Comparison of ENCODE assay signal across 1 cellular context in the genomic region with DNA sequence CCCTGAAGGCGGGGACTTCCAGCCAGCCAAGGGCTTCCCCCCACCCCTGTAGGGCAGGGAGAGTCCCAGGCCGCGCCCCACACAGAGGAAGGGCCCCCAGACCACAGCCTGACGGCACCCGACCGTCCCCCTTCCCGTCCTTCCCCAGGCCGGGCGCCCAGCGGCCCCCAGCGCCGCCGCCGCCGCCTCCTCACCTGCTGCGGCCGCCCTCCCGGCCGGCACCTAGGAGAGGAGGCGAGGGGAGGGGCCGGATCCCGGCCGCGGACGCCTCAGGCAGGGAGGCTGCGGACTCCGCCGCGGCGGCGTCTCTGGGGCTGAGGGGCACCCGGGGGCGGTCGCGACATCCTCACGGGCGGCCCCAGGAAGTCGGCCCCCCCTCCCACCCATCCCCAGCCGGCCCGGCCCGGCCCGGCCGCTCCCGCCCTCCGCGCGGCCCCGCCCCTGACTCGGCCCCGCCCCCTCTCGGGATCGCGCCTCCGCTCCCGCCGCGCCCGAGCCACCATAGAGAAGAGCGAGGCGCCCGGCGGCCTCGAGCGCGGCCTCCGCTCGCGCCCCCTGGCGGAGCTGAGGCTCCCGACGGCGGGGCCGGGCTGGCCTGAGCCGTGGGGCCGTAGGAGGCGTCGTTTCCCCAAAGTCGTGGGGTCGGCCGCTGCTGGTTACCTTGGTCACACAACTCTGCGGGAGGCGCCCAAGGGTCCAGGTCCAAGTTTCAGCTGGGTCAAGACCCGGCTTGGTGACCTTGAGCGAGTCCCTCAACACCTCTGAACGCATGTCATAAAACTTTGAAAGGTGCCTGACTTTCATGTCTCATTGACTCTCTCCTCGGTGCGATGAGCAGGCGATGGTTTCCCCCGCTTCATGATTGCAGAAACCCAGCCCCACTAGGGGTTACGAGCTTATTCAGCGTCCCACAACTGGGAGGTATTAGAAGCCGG.
TF ChIP-seq lines count a peak whose summit lies in the region.

No MANE protein-coding gene starts in this region.

TF ChIP-seq in HepG2, 621 proteins besides CTCF, POLR2A, EP300 and RAD21 (continues in another document):
- TF ChIP-seq KLF12 (CRISPR knock-in tag; IDR thresholded peaks at IDR 0.05; ENCODE audit: borderline replicate concordance): peak; percentile 65; the same call in 1 of the 2 replicates
- TF ChIP-seq, protein P1, sequence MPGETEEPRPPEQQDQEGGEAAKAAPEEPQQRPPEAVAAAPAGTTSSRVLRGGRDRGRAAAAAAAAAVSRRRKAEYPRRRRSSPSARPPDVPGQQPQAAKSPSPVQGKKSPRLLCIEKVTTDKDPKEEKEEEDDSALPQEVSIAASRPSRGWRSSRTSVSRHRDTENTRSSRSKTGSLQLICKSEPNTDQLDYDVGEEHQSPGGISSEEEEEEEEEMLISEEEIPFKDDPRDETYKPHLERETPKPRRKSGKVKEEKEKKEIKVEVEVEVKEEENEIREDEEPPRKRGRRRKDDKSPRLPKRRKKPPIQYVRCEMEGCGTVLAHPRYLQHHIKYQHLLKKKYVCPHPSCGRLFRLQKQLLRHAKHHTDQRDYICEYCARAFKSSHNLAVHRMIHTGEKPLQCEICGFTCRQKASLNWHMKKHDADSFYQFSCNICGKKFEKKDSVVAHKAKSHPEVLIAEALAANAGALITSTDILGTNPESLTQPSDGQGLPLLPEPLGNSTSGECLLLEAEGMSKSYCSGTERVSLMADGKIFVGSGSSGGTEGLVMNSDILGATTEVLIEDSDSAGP (CRISPR knock-in tag; IDR thresholded peaks at IDR 0.05; ENCODE audit: borderline replicate concordance): peak; percentile 30
- TF ChIP-seq, protein P2, sequence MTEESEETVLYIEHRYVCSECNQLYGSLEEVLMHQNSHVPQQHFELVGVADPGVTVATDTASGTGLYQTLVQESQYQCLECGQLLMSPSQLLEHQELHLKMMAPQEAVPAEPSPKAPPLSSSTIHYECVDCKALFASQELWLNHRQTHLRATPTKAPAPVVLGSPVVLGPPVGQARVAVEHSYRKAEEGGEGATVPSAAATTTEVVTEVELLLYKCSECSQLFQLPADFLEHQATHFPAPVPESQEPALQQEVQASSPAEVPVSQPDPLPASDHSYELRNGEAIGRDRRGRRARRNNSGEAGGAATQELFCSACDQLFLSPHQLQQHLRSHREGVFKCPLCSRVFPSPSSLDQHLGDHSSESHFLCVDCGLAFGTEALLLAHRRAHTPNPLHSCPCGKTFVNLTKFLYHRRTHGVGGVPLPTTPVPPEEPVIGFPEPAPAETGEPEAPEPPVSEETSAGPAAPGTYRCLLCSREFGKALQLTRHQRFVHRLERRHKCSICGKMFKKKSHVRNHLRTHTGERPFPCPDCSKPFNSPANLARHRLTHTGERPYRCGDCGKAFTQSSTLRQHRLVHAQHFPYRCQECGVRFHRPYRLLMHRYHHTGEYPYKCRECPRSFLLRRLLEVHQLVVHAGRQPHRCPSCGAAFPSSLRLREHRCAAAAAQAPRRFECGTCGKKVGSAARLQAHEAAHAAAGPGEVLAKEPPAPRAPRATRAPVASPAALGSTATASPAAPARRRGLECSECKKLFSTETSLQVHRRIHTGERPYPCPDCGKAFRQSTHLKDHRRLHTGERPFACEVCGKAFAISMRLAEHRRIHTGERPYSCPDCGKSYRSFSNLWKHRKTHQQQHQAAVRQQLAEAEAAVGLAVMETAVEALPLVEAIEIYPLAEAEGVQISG (CRISPR knock-in tag; IDR thresholded peaks at IDR 0.05): peak; percentile 99
- TF ChIP-seq, protein P3, sequence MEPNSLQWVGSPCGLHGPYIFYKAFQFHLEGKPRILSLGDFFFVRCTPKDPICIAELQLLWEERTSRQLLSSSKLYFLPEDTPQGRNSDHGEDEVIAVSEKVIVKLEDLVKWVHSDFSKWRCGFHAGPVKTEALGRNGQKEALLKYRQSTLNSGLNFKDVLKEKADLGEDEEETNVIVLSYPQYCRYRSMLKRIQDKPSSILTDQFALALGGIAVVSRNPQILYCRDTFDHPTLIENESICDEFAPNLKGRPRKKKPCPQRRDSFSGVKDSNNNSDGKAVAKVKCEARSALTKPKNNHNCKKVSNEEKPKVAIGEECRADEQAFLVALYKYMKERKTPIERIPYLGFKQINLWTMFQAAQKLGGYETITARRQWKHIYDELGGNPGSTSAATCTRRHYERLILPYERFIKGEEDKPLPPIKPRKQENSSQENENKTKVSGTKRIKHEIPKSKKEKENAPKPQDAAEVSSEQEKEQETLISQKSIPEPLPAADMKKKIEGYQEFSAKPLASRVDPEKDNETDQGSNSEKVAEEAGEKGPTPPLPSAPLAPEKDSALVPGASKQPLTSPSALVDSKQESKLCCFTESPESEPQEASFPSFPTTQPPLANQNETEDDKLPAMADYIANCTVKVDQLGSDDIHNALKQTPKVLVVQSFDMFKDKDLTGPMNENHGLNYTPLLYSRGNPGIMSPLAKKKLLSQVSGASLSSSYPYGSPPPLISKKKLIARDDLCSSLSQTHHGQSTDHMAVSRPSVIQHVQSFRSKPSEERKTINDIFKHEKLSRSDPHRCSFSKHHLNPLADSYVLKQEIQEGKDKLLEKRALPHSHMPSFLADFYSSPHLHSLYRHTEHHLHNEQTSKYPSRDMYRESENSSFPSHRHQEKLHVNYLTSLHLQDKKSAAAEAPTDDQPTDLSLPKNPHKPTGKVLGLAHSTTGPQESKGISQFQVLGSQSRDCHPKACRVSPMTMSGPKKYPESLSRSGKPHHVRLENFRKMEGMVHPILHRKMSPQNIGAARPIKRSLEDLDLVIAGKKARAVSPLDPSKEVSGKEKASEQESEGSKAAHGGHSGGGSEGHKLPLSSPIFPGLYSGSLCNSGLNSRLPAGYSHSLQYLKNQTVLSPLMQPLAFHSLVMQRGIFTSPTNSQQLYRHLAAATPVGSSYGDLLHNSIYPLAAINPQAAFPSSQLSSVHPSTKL (CRISPR knock-in tag; IDR thresholded peaks at IDR 0.05): peak; percentile 5
- no peak for TF ChIP-seq ZNF335 (CRISPR knock-in tag; IDR thresholded peaks at IDR 0.05)
- no peak for TF ChIP-seq RFX5 (IDR thresholded peaks at IDR 0.05; ENCODE audit: low read depth, low read length)
- no peak for TF ChIP-seq FOXP4 (CRISPR knock-in tag; IDR thresholded peaks at IDR 0.05)
- TF ChIP-seq AHDC1 (CRISPR knock-in tag; IDR thresholded peaks at IDR 0.05; ENCODE audit: borderline replicate concordance): no peak
- TF ChIP-seq ARHGAP35 (CRISPR knock-in tag; IDR thresholded peaks at IDR 0.05; ENCODE audit: borderline replicate concordance): no peak
- TF ChIP-seq WIZ (CRISPR knock-in tag; IDR thresholded peaks at IDR 0.05): no peak
- no peak for TF ChIP-seq ZNF33B (CRISPR knock-in tag; IDR thresholded peaks at IDR 0.05)
- TF ChIP-seq ZNF879 (CRISPR knock-in tag; IDR thresholded peaks at IDR 0.05): no peak
- TF ChIP-seq ZNF781 (CRISPR knock-in tag; IDR thresholded peaks at IDR 0.05; ENCODE audit: borderline replicate concordance, not compliant biosample characterization): no peak
- TF ChIP-seq NR1H2 (CRISPR knock-in tag; IDR thresholded peaks at IDR 0.05; ENCODE audit: borderline replicate concordance, low read depth): no peak
- TF ChIP-seq SIX4 (CRISPR knock-in tag; IDR thresholded peaks at IDR 0.05): no peak
- TF ChIP-seq SKI (IDR thresholded peaks at IDR 0.05; ENCODE audit: partially characterized antibody): peak; percentile 65
- no peak for TF ChIP-seq MAF1 (CRISPR knock-in tag; IDR thresholded peaks at IDR 0.05; ENCODE audit: borderline replicate concordance)
- no peak for TF ChIP-seq MEIS1 (CRISPR knock-in tag; IDR thresholded peaks at IDR 0.05; ENCODE audit: borderline replicate concordance)
- no peak for TF ChIP-seq STAT5B (CRISPR knock-in tag; IDR thresholded peaks at IDR 0.05)
- TF ChIP-seq PPARG (CRISPR knock-in tag; conservative IDR thresholded peaks at IDR 0.05): no peak
- no peak for TF ChIP-seq ZNF20 (CRISPR knock-in tag; IDR thresholded peaks at IDR 0.05)
- peak; percentile 27; the same call in 1 of the 2 replicates for TF ChIP-seq THAP11 (CRISPR knock-in tag; IDR thresholded peaks at IDR 0.05)
- TF ChIP-seq ZNF569 (CRISPR knock-in tag; IDR thresholded peaks at IDR 0.05; ENCODE audit: borderline replicate concordance): no peak
- TF ChIP-seq TFDP1 (CRISPR knock-in tag; IDR thresholded peaks at IDR 0.05; ENCODE audit: borderline replicate concordance): peak; percentile 69; the same call in 1 of the 2 replicates
- no peak for TF ChIP-seq KLF6 (CRISPR knock-in tag; IDR thresholded peaks at IDR 0.05)
- peak; percentile 8; the same call in 1 of the 2 replicates for TF ChIP-seq ZNF766 (CRISPR knock-in tag; IDR thresholded peaks at IDR 0.05; ENCODE audit: borderline replicate concordance)
- TF ChIP-seq ARID3A (IDR thresholded peaks at IDR 0.05; ENCODE audit: low read depth, low read length): no peak
- TF ChIP-seq POLR2G (IDR thresholded peaks at IDR 0.05; ENCODE audit: low read depth, low read length): peak; percentile 34; the same call in 1 of the 2 replicates
- no peak for TF ChIP-seq ZEB1 (IDR thresholded peaks at IDR 0.05; ENCODE audit: insufficient replicate concordance, low read depth)
- no peak for TF ChIP-seq ZNF878 (CRISPR knock-in tag; IDR thresholded peaks at IDR 0.05)
- no peak for TF ChIP-seq SRF (IDR thresholded peaks at IDR 0.05; ENCODE audit: low read depth, low read length)
- peak; percentile 67; the same call in 1 of the 2 replicates for TF ChIP-seq SIN3A (IDR thresholded peaks at IDR 0.05; ENCODE audit: borderline replicate concordance, low read depth, low read length)
- no peak for TF ChIP-seq ZNF296 (CRISPR knock-in tag; conservative IDR thresholded peaks at IDR 0.05)
- no peak for TF ChIP-seq GLMP (CRISPR knock-in tag; IDR thresholded peaks at IDR 0.05; ENCODE audit: borderline replicate concordance)
